12 cellular contexts compared by ENCODE assay signal in genomic region chr16:4852221-4852872, GRCh38. TPM values are rescaled to one million over a fixed set of nuclear protein-coding genes. Genes with fewer than 3 reads are reported as not detected.
A peak's percentile ranks its signal among the peaks of the same experiment; 100 is the strongest.
DNase-seq lines count a peak whose midpoint lies in the region; ATAC-seq and TF ChIP-seq lines count a peak whose summit lies in the region.
"Had no signal": no experiment of that assay in that cellular context is flagged by ENCODE, and none has a peak within 500 bp of the region (broad histone marks: within the 10 kb centered on the region; RNA-seq: fewer than 3 reads in every experiment).

No MANE protein-coding gene starts in this region.

- H4K5ac ChIP-seq in IMR-90 (ENCODE audit: low read depth, low read length), result no peak overlapping the region

- H3K36me3 ChIP-seq in CD4-positive, alpha-beta memory T cell (ENCODE audit: insufficient read depth, low read length), result peaks cover 27% of the 10 kb centered on the region
- H3K36me3 ChIP-seq in IMR-90 (ENCODE audit: control insufficient read depth, insufficient read depth, low read length), result peaks cover 21% of the 10 kb centered on the region
- peaks cover 9% of the 10 kb centered on the region for H3K36me3 ChIP-seq in mammary epithelial cell (ENCODE audit: insufficient read depth, low read length)
- H3K36me3 ChIP-seq in lung (ENCODE audit: control insufficient read depth in 2 of 2, insufficient read depth in 2 of 2, low read length in 2 of 2), result peaks cover 14 to 33% of the 10 kb centered on the region in 2 donors
- H3K36me3 ChIP-seq in ascending aorta, result peaks cover 26 to 36% of the 10 kb centered on the region in 2 donors

- BruUV-seq in IMR-90 (replicated peaks; lab: Mats Ljungman, UMichigan) (no TSS peak), mammary epithelial cell (replicated peaks; lab: Mats Ljungman, UMichigan) (no TSS peak)

- peaks cover 33 to 45% (median 37%) of the 10 kb centered on the region in 4 donors for H3K4me1 Mint-ChIP-seq in CD4-positive, alpha-beta memory T cell

- H3K27me3 ChIP-seq in CD4-positive, alpha-beta memory T cell (ENCODE audit: insufficient read depth, low read length), result no peaks in the 10 kb centered on the region
- H3K27me3 ChIP-seq in IMR-90 (ENCODE audit: control insufficient read depth, insufficient read depth, low read length), result no peaks in the 10 kb centered on the region
- no peaks in the 10 kb centered on the region for H3K27me3 ChIP-seq in mammary epithelial cell (ENCODE audit: insufficient read depth, low read length)
- H3K27me3 ChIP-seq in lung (ENCODE audit: control insufficient read depth, insufficient read depth), result no peaks in the 10 kb centered on the region
- H3K27me3 ChIP-seq in ascending aorta, result no peaks in the 10 kb centered on the region

- H2AK5ac ChIP-seq in IMR-90 (ENCODE audit: low read depth, low read length), result no peak overlapping the region

- H3K56ac ChIP-seq in IMR-90 (ENCODE audit: extremely low read depth, insufficient read depth, low read length), result no peak overlapping the region

- H3K14ac ChIP-seq in IMR-90 (replicated peaks; ENCODE audit: low read depth, low read length), result no peak overlapping the region

- no peak overlapping the region for H2AK9ac ChIP-seq in IMR-90 (replicated peaks; ENCODE audit: low read depth, low read length, poor library complexity)

- H3K9me3 ChIP-seq in CD4-positive, alpha-beta memory T cell (ENCODE audit: control insufficient read depth in 1 of 2, low read length in 2 of 2), result no peaks in the 10 kb centered on the region
- H3K9me3 ChIP-seq in IMR-90 (ENCODE audit: control insufficient read depth, insufficient read depth, low read length) (no peaks in the 10 kb centered on the region), mammary epithelial cell (replicated peaks; ENCODE audit: insufficient read depth, low read length) (no peaks in the 10 kb centered on the region), lung (ENCODE audit: control insufficient read depth in 2 of 2, insufficient read depth in 1 of 2, low read length in 1 of 2) (no peaks in the 10 kb centered on the region), ascending aorta (no peaks in the 10 kb centered on the region)

- H3K9me1 ChIP-seq in IMR-90 (ENCODE audit: insufficient read depth, low read length), result peaks cover 4% of the 10 kb centered on the region; the same call in 1 of the 2 replicates

- H4K20me1 ChIP-seq in IMR-90 (ENCODE audit: insufficient read depth, low read length), result peaks cover 41% of the 10 kb centered on the region
- no peaks in the 10 kb centered on the region for H4K20me1 ChIP-seq in mammary epithelial cell (ENCODE audit: insufficient read depth, low read length)

- H3K4ac ChIP-seq in IMR-90 (ENCODE audit: low read depth, low read length), result no peak overlapping the region

- DNase-seq in CD4-positive, alpha-beta memory T cell, result no peak
- peak; percentile 16 for DNase-seq in IMR-90
- peak; percentile 48 for DNase-seq in mammary epithelial cell
- no peak for DNase-seq in lung (ENCODE audit: low spot score)
- no peak for DNase-seq in ascending aorta (ENCODE audit: low spot score in 2 of 2)
- DNase-seq in DMS53 treated with DMSO at 0.1 percent for 48 hours (lab: John Stamatoyannopoulos, UW; ENCODE audit: unreplicated experiment), result no peak
- DNase-seq: central memory CD4-positive, alpha-beta T cell; DMS 273 treated with DMSO at 0.1 percent for 48 hours; NCI-H1417 treated with DMSO at 0.1 percent for 48 hours had no signal

- H2AFZ ChIP-seq in IMR-90 (replicated peaks; ENCODE audit: low read length, poor library complexity) (no peak overlapping the region), mammary epithelial cell (ENCODE audit: low read depth, low read length) (no peak overlapping the region)

- TF ChIP-seq CTCF in IMR-90 (conservative IDR thresholded peaks at IDR 0.05; ENCODE audit: low read depth, low read length) (no peak), mammary epithelial cell (conservative IDR thresholded peaks at IDR 0.05 in 1 of 2, IDR thresholded peaks at IDR 0.05 in 1 of 2; ENCODE audit: extremely low read depth in 1 of 2, insufficient read depth in 1 of 2, low read depth in 1 of 2, low read length in 2 of 2) (no peak), lung (IDR thresholded peaks at IDR 0.05; ENCODE audit: control extremely low read depth, extremely low read depth) (no peak), ascending aorta (IDR thresholded peaks at IDR 0.05) (no peak)

- H3K4me2 ChIP-seq in IMR-90 (ENCODE audit: low read depth, low read length) (no peak overlapping the region; the same call in 1 of the 2 replicates), mammary epithelial cell (ENCODE audit: insufficient read depth, low read depth, low read length) (peak overlapping the region; percentile 67)

- intact Hi-C loops in CD4-positive, alpha-beta memory T cell (cut with micrococcal nuclease), result no loop called here
- intact Hi-C loops in IMR-90 (cut with micrococcal nuclease) (no loop called here), mammary epithelial cell (cut with micrococcal nuclease) (no loop called here), ascending aorta (cut with DNase I) (no loop called here)

- peaks cover 4 to 40% of the 10 kb centered on the region in 2 donors for H3K36me3 Mint-ChIP-seq in CD4-positive, alpha-beta memory T cell

- H3K27me3 Mint-ChIP-seq in CD4-positive, alpha-beta memory T cell, result no peaks in the 10 kb centered on the region

- no peak overlapping the region for H3K23ac ChIP-seq in IMR-90 (ENCODE audit: low read depth, low read length)

- no peak overlapping the region for H4K91ac ChIP-seq in IMR-90 (ENCODE audit: insufficient read depth, low read depth, low read length)

- H3K4me3 ChIP-seq in CD4-positive, alpha-beta memory T cell (ENCODE audit: low read length in 2 of 2), result no peak overlapping the region
- H3K4me3 ChIP-seq in IMR-90 (ENCODE audit: insufficient read depth, low read depth, low read length), result no peak overlapping the region
- H3K4me3 ChIP-seq in mammary epithelial cell (replicated peaks in 1 of 3; ENCODE audit: insufficient read depth in 1 of 3, low read depth in 2 of 3, low read length in 3 of 3), result peak overlapping the region in 1 of 3 experiments; percentile 17
- no peak overlapping the region for H3K4me3 ChIP-seq in lung
- H3K4me3 ChIP-seq in ascending aorta, result no peak overlapping the region

- H2BK120ac ChIP-seq in IMR-90 (ENCODE audit: low read depth, low read length), result no peak overlapping the region

- TF ChIP-seq POLR2A in IMR-90 (IDR thresholded peaks at IDR 0.05; ENCODE audit: low read depth, low read length), result no peak

- dilution Hi-C loops in IMR-90 (cut with HindIII; ENCODE audit: low sequenced_read_pairs, unreplicated experiment), result no loop called here
- dilution Hi-C loops in mammary epithelial cell (cut with HindIII; ENCODE audit: low sequenced_read_pairs), result no loop called here

- in situ Hi-C loops in IMR-90 (cut with MboI; ENCODE audit: low sequenced_read_pairs) (no loop called here), mammary epithelial cell (cut with MboI; ENCODE audit: low sequenced_read_pairs in 2 of 2) (no loop called here)

- H2BK5ac ChIP-seq in IMR-90 (ENCODE audit: low read depth, low read length, poor library complexity, severe bottlenecking), result no peak overlapping the region

- H3K27ac Mint-ChIP-seq in CD4-positive, alpha-beta memory T cell, result peak overlapping the region in 4 of 7 donors; percentile 16 to 53 (median 32)

- no peak overlapping the region for H3K9ac ChIP-seq in IMR-90 (ENCODE audit: low read depth, low read length)
- H3K9ac ChIP-seq in mammary epithelial cell (ENCODE audit: insufficient read depth, low read length), result no peak overlapping the region

- TF ChIP-seq RAD21 in IMR-90 (IDR thresholded peaks at IDR 0.05; ENCODE audit: low read length), result no peak

- WGBS in IMR-90 (ENCODE audit: extremely low coverage in 2 of 2, insufficient read length in 1 of 2), 2 experiments, result 100% methylated on average over 1 of the region's 1 CpG; no CpG with 5 or more reads in 1 of the 2 experiments
- 93% methylated on average over 1 of the region's 1 CpG for WGBS in mammary epithelial cell (ENCODE audit: low coverage, missing lambda C conversion rate)
- WGBS in lung, 2 donors, result 75 to 90% methylated on average over 1 of the region's 1 CpG

- peaks cover 19 to 69% of the 10 kb centered on the region in 2 experiments for H3K79me1 ChIP-seq in IMR-90 (ENCODE audit: low read depth in 1 of 2, low read length in 2 of 2)

- H3K27ac ChIP-seq in CD4-positive, alpha-beta memory T cell (ENCODE audit: low read depth, low read length), result no peak overlapping the region
- H3K27ac ChIP-seq in IMR-90 (ENCODE audit: insufficient read depth, low read length), result no peak overlapping the region
- peak overlapping the region; percentile 38 for H3K27ac ChIP-seq in mammary epithelial cell (ENCODE audit: insufficient read depth, low read depth, low read length)
- H3K27ac ChIP-seq in lung (ENCODE audit: low read depth in 1 of 2, low read length in 1 of 2), result peak overlapping the region; percentile 9 to 50
- no peak overlapping the region for H3K27ac ChIP-seq in ascending aorta

- CTCF ChIA-PET in CD4-positive, alpha-beta memory T cell (lab: Charles Lee; ENCODE audit: partially characterized antibody), result interaction anchor here (0.6 kb wide), 1 partner anchor 484 kb away, joined by 3 read pairs; no protein-coding TSS in a partner anchor
- CTCF ChIA-PET in IMR-90 (lab: Yijun Ruan, JAX) (no interaction called here), mammary epithelial cell (lab: Charles Lee; ENCODE audit: low non-redundant PET) (no interaction called here)

- POLR2A ChIA-PET in CD4-positive, alpha-beta memory T cell (lab: Charles Lee; ENCODE audit: partially characterized antibody), result no interaction called here
- POLR2A ChIA-PET in IMR-90 (lab: Charles Lee; ENCODE audit: unreplicated experiment), result no interaction called here

- peaks cover 44% of the 10 kb centered on the region for H3K4me1 ChIP-seq in CD4-positive, alpha-beta memory T cell (ENCODE audit: insufficient read depth, low read length)
- H3K4me1 ChIP-seq in IMR-90 (ENCODE audit: control insufficient read depth, insufficient read depth, low read length) (peaks cover 11% of the 10 kb centered on the region), mammary epithelial cell (ENCODE audit: insufficient read depth, low read length) (peaks cover 43% of the 10 kb centered on the region), lung (ENCODE audit: control insufficient read depth in 2 of 2, insufficient read depth in 2 of 2, low read length in 2 of 2) (peaks cover 7 to 16% of the 10 kb centered on the region in 2 donors), ascending aorta (peaks cover 6 to 14% of the 10 kb centered on the region in 2 donors)

- H3K4me3 Mint-ChIP-seq in CD4-positive, alpha-beta memory T cell, result no peak overlapping the region

- ATAC-seq in IMR-90 (ENCODE audit: low read depth), result no peak
- ATAC-seq in lung (ENCODE audit: insufficient read depth, low FRiP score), result no peak
- no peak for ATAC-seq in HG03342 (IDR thresholded peaks at IDR 0.05; ENCODE audit: unreplicated experiment)
- no peak for ATAC-seq in HG02763 (IDR thresholded peaks at IDR 0.05; ENCODE audit: unreplicated experiment)

- no peak overlapping the region for H2BK15ac ChIP-seq in IMR-90 (ENCODE audit: low read depth, low read length)

- H3K9me3 Mint-ChIP-seq in CD4-positive, alpha-beta memory T cell, result no peaks in the 10 kb centered on the region

- peaks cover 95% of the 10 kb centered on the region for H3K79me2 ChIP-seq in mammary epithelial cell (ENCODE audit: insufficient read depth, low read length)

- H4K8ac ChIP-seq in IMR-90 (ENCODE audit: low read depth in 2 of 2, low read length in 2 of 2), result no peak overlapping the region

- H3K18ac ChIP-seq in IMR-90 (ENCODE audit: low read depth, low read length), result no peak overlapping the region

- no peak overlapping the region for H2BK20ac ChIP-seq in IMR-90 (ENCODE audit: low read depth, low read length)

RNA-seq across cellular contexts. Expression of gene UBN1, which starts 5.1 kb away (rescaled TPM):
- 10 to 100 TPM; 40.4 to 42.7 TPM for total RNA-seq in CD4-positive, alpha-beta memory T cell
- 10 to 100 TPM in 1 of 2 donors, 1 to 10 TPM in 1; 6.0 to 17.5 TPM for polyA plus RNA-seq in CD4-positive, alpha-beta memory T cell
- 5.7 and 7.8 TPM in 2 replicates for total RNA-seq in IMR-90 (2012; rRNA removed)
- polyA plus RNA-seq in IMR-90 (2012; rRNA removed), result 12.9 and 16.3 TPM in 2 replicates
- polyA plus RNA-seq in IMR-90 (2012; cell fraction: cytosol; rRNA removed), result 7.6 and 8.8 TPM in 2 replicates
- polyA plus RNA-seq in IMR-90 (2012; cell fraction: nucleus; rRNA removed; ENCODE audit: low replicate concordance), result 43.7 and 49.4 TPM in 2 replicates
- total RNA-seq in mammary epithelial cell, result 10 to 100 TPM; 23.7 to 37.2 TPM
- polyA plus RNA-seq in mammary epithelial cell, result 16.5 TPM
- polyA minus RNA-seq in mammary epithelial cell, result 96.1 TPM
- 10 to 100 TPM; 23.4 to 37.8 TPM for total RNA-seq in lung
- polyA plus RNA-seq in lung, result 10 to 100 TPM; 13.3 to 16.4 TPM
- 31.8 TPM for total RNA-seq in ascending aorta

RNA-seq across cellular contexts. Expression of gene GLYR1, which starts 5.3 kb away (rescaled TPM):
- total RNA-seq in CD4-positive, alpha-beta memory T cell, result 100 to 1,000 TPM; 117 to 121 TPM
- polyA plus RNA-seq in CD4-positive, alpha-beta memory T cell, result 10 to 100 TPM; 22.8 to 44.6 TPM
- total RNA-seq in IMR-90 (2012; rRNA removed), result 26.0 and 27.8 TPM in 2 replicates
- polyA plus RNA-seq in IMR-90 (2012; rRNA removed), result 53.2 and 54.2 TPM in 2 replicates
- polyA plus RNA-seq in IMR-90 (2012; cell fraction: cytosol; rRNA removed), result 28.8 and 39.4 TPM in 2 replicates
- 63.0 and 63.9 TPM in 2 replicates for polyA plus RNA-seq in IMR-90 (2012; cell fraction: nucleus; rRNA removed; ENCODE audit: low replicate concordance)
- total RNA-seq in mammary epithelial cell, result 10 to 100 TPM; 38.0 to 67.7 TPM
- polyA plus RNA-seq in mammary epithelial cell, result 31.3 TPM
- polyA minus RNA-seq in mammary epithelial cell, result 58.2 TPM
- 10 to 100 TPM; 85.4 to 88.1 TPM for total RNA-seq in lung
- 10 to 100 TPM; 36.2 to 55.0 TPM for polyA plus RNA-seq in lung
- total RNA-seq in ascending aorta, result 39.2 TPM

RNA-seq across cellular contexts. Expression of gene ROGDI, which starts 49.9 kb away (rescaled TPM):
- 1 to 10 TPM; 9.7 to 9.9 TPM for total RNA-seq in CD4-positive, alpha-beta memory T cell
- polyA plus RNA-seq in CD4-positive, alpha-beta memory T cell, result 10 to 100 TPM in 1 of 2 donors, 1 to 10 TPM in 1; 8.6 to 19.1 TPM
- 13.6 and 14.2 TPM in 2 replicates for total RNA-seq in IMR-90 (2012; rRNA removed)
- polyA plus RNA-seq in IMR-90 (2012; rRNA removed), result 27.1 and 30.1 TPM in 2 replicates
- polyA plus RNA-seq in IMR-90 (2012; cell fraction: cytosol; rRNA removed), result 11.3 and 32.6 TPM in 2 replicates
- 67.3 and 174 TPM in 2 replicates for polyA plus RNA-seq in IMR-90 (2012; cell fraction: nucleus; rRNA removed; ENCODE audit: low replicate concordance)
- total RNA-seq in mammary epithelial cell, result 10 to 100 TPM; 27.0 to 33.8 TPM
- polyA plus RNA-seq in mammary epithelial cell, result 24.5 TPM
- 17.8 TPM for polyA minus RNA-seq in mammary epithelial cell
- total RNA-seq in lung, result 10 to 100 TPM; 14.6 to 37.1 TPM
- 10 to 100 TPM; 28.4 to 32.6 TPM for polyA plus RNA-seq in lung
- total RNA-seq in ascending aorta, result 10.5 TPM

RNA-seq across cellular contexts. Expression of gene SMIM22, which starts 57.2 kb away (rescaled TPM):
- not detected for total RNA-seq in CD4-positive, alpha-beta memory T cell
- polyA plus RNA-seq in CD4-positive, alpha-beta memory T cell, result not detected
- not detected in 2 replicates for total RNA-seq in IMR-90 (2012; rRNA removed)
- not detected in 2 replicates for polyA plus RNA-seq in IMR-90 (2012; rRNA removed)
- not detected in 2 replicates for polyA plus RNA-seq in IMR-90 (2012; cell fraction: cytosol; rRNA removed)
- polyA plus RNA-seq in IMR-90 (2012; cell fraction: nucleus; rRNA removed; ENCODE audit: low replicate concordance), result not detected in 2 replicates
- 1 to 10 TPM in 1 of 2 donors, not detected in 1; 1.0 TPM for total RNA-seq in mammary epithelial cell
- 3.4 TPM for polyA plus RNA-seq in mammary epithelial cell
- polyA minus RNA-seq in mammary epithelial cell, result not detected
- total RNA-seq in lung, result 10 to 100 TPM; 26.8 to 80.4 TPM
- polyA plus RNA-seq in lung, result 100 to 1,000 TPM; 114 to 324 TPM
- not detected for total RNA-seq in ascending aorta
- total RNA-seq: posterior vena cava had no signal

Comparison
In these comparisons a context has a peak if more than half of its experiments do, and no peak if none do; other contexts are left out.
1. DNase-seq: peak in IMR-90 (single experiment) and mammary epithelial cell (single experiment); none in CD4-positive, alpha-beta memory T cell (0 of 5), lung (single experiment), ascending aorta (0 of 2) and DMS53 treated with DMSO at 0.1 percent for 48 hours (single experiment).
2. H3K27ac ChIP-seq: peak in mammary epithelial cell (single experiment) and lung (2 of 2); none in CD4-positive, alpha-beta memory T cell (single experiment), IMR-90 (single experiment) and ascending aorta (0 of 2).